ENCODE assay signal across 29 cellular contexts in genomic region chr3:48592519-48593087, GRCh38. TPM values are rescaled to one million over a fixed set of nuclear protein-coding genes. Genes with fewer than 3 reads are reported as not detected.
DNase-seq lines count a peak whose midpoint lies in the region; ATAC-seq and TF ChIP-seq lines count a peak whose summit lies in the region.
"Had no signal": no experiment of that assay in that cellular context is flagged by ENCODE, and none has a peak within 500 bp of the region (broad histone marks: within the 10 kb centered on the region; RNA-seq: fewer than 3 reads in every experiment).

No MANE protein-coding gene starts in this region.

- H3K4me3 ChIP-seq in GM23248 (no peak overlapping the region), aorta (ENCODE audit: low read length in 2 of 2) (no peak overlapping the region)
- H3K4me3 ChIP-seq: ascending aorta, BLaER1, gastroesophageal sphincter, thoracic aorta, vagina had no signal

- H3K36me3 ChIP-seq in GM23248 (ENCODE audit: low read depth) (peaks cover 2% of the 10 kb centered on the region; the same call in 1 of the 2 replicates), aorta (ENCODE audit: control insufficient read depth in 1 of 2, insufficient read depth in 2 of 2, low read length in 1 of 2) (no peaks in the 10 kb centered on the region)
- H3K36me3 ChIP-seq: thoracic aorta had no signal

- ATAC-seq in aorta (ENCODE audit: low FRiP score) (no peak), GM18520 (IDR thresholded peaks at IDR 0.05; ENCODE audit: unreplicated experiment) (no peak)
- ATAC-seq in activated CD4-positive, CD25-positive, alpha-beta regulatory T cell treated with anti-CD3 and anti-CD28 coated beads, Interleukin-2, amount 50 U/mL, for 24 hours: no peak
- ATAC-seq: activated CD8-positive, alpha-beta T cell treated with anti-CD3 and anti-CD28 coated beads for 36 hours; gastroesophageal sphincter; natural killer cell had no signal

- CTCF ChIA-PET in RWPE1 (lab: Yijun Ruan, JAX): no interaction called here

- H4K20me1 ChIP-seq in GM23248 (ENCODE audit: insufficient read depth): no peaks in the 10 kb centered on the region

- peak; percentile 35 for DNase-seq in A172 (ENCODE audit: low spot score)
- DNase-seq in GM23248: peak; percentile 40
- no peak for DNase-seq in RWPE1 (ENCODE audit: low spot score)
- peak; percentile 15 for DNase-seq in iris pigment epithelial cell (ENCODE audit: low read depth)
- DNase-seq in GM13976 (ENCODE audit: low spot score): no peak
- no peak for DNase-seq in aorta
- DNase-seq: activated CD8-positive, alpha-beta T cell treated with anti-CD3 and anti-CD28 coated beads for 36 hours; activated naive CD8-positive, alpha-beta T cell treated with anti-CD3 and anti-CD28 coated beads for 36 hours; central memory CD4-positive, alpha-beta T cell; H9; hippocampal formation; natural killer cell; NCI-H1436; NCI-H2107; SIG-M5; T-helper 1 cell had no signal

- H3K27ac ChIP-seq in GM23248 (no peak overlapping the region), RWPE1 (peak overlapping the region; percentile 100), aorta (ENCODE audit: low read depth in 1 of 2, low read length in 2 of 2) (no peak overlapping the region)
- H3K27ac ChIP-seq: ascending aorta, BLaER1, gastroesophageal sphincter, KMS-11, thoracic aorta, vagina had no signal

- H3K9me2 ChIP-seq in GM23248 (ENCODE audit: insufficient read depth): no peaks in the 10 kb centered on the region

- TF ChIP-seq CTCF in RWPE1 (conservative IDR thresholded peaks at IDR 0.05; ENCODE audit: low read depth): no peak
- TF ChIP-seq CTCF in GM13976 (IDR thresholded peaks at IDR 0.05; ENCODE audit: borderline replicate concordance, control extremely low read depth, extremely low read depth, insufficient read depth, missing control alignments): no peak

- H3K79me2 ChIP-seq in GM23248 (ENCODE audit: insufficient read depth): peaks cover 7% of the 10 kb centered on the region; the same call in 1 of the 2 replicates

- WGBS in GM23248 (ENCODE audit: low coverage in 1 of 2, low lambda C conversion rate in 2 of 2, missing lambda C conversion rate in 2 of 2), 2 experiments: 93 to 94% methylated on average over 17 to 19 of the region's 21 CpGs
- WGBS in aorta, 2 donors: 93 to 96% methylated on average over 21 of the region's 21 CpGs

- H3K27me3 ChIP-seq in GM23248 (replicated peaks; ENCODE audit: insufficient read depth) (no peaks in the 10 kb centered on the region), aorta (ENCODE audit: control insufficient read depth in 1 of 2, insufficient read depth in 2 of 2, low read length in 1 of 2) (no peaks in the 10 kb centered on the region)
- H3K27me3 ChIP-seq: ascending aorta, vagina had no signal

- intact Hi-C loops in aorta (cut with DNase I): no loop called here

- H3K9me3 ChIP-seq in GM23248 (ENCODE audit: low read depth) (no peaks in the 10 kb centered on the region), aorta (ENCODE audit: control insufficient read depth, low read length) (no peaks in the 10 kb centered on the region)
- H3K9me3 ChIP-seq: ascending aorta, BLaER1, gastroesophageal sphincter, thoracic aorta, vagina had no signal

- no peak overlapping the region for H2AFZ ChIP-seq in GM23248

- H3K4me1 ChIP-seq in GM23248 (ENCODE audit: insufficient read depth) (peaks cover 29% of the 10 kb centered on the region), aorta (ENCODE audit: control insufficient read depth in 1 of 2, insufficient read depth in 2 of 2, low read length in 2 of 2) (no peaks in the 10 kb centered on the region)

- no peak overlapping the region for H3K4me2 ChIP-seq in GM23248 (ENCODE audit: unreplicated experiment)
- H3K4me2 ChIP-seq: BLaER1, KMS-11 had no signal

- no peak overlapping the region for H3K9ac ChIP-seq in GM23248
- H3K9ac ChIP-seq: BLaER1, KMS-11 had no signal

- POLR2A ChIA-PET in RWPE1 (lab: Yijun Ruan, JAX; ENCODE audit: low non-redundant PET): no interaction called here

- peaks cover 7% of the 10 kb centered on the region for H3F3A ChIP-seq in GM23248 (ENCODE audit: insufficient read depth)

- in situ Hi-C loops in GM23248 (cut with MboI): no loop called here
- in situ Hi-C loops in GM13976 (cut with MboI; ENCODE audit: low sequenced_read_pairs, unreplicated experiment): no loop called here

RNA-seq across cellular contexts. Expression of gene COL7A1, which starts 2.5 kb away (rescaled TPM):
- total RNA-seq in A172 (2014; rRNA removed; shearing (Covaris generic)): 105 and 128 TPM in 2 replicates
- 27.9 and 33.6 TPM in 2 replicates for total RNA-seq in GM23248 (2014; rRNA removed; shearing (Covaris generic))
- polyA plus RNA-seq in GM23248 (2016; fragmentation: Nextera tagmentation; extraction: Ambion mirVana) (11.2 and 11.9 TPM in 2 replicates), aorta (100 to 1,000 TPM in 1 of 2 donors, 1 to 10 TPM in 1; 3.9 to 217 TPM)
- 1 to 10 TPM; 5.4 to 6.7 TPM for total RNA-seq in aorta

RNA-seq across cellular contexts. Expression of gene UQCRC1, which starts 16.8 kb away (rescaled TPM):
- 485 and 565 TPM in 2 replicates for total RNA-seq in A172 (2014; rRNA removed; shearing (Covaris generic))
- 285 and 490 TPM in 2 replicates for total RNA-seq in GM23248 (2014; rRNA removed; shearing (Covaris generic))
- polyA plus RNA-seq in GM23248 (2016; fragmentation: Nextera tagmentation; extraction: Ambion mirVana): 252 and 279 TPM in 2 replicates
- total RNA-seq in aorta: 100 to 1,000 TPM in 1 of 2 donors, 10 to 100 TPM in 1; 95.6 to 143 TPM
- polyA plus RNA-seq in aorta: 100 to 1,000 TPM; 149 to 203 TPM

RNA-seq across cellular contexts. Expression of gene TMEM89, which starts 29.0 kb away (rescaled TPM):
- not detected in 2 replicates for total RNA-seq in A172 (2014; rRNA removed; shearing (Covaris generic))
- not detected in 2 replicates for total RNA-seq in GM23248 (2014; rRNA removed; shearing (Covaris generic))
- not detected in 2 replicates for polyA plus RNA-seq in GM23248 (2016; fragmentation: Nextera tagmentation; extraction: Ambion mirVana)
- total RNA-seq in aorta: not detected
- polyA plus RNA-seq in aorta: 1 to 10 TPM in 1 of 2 donors, not detected in 1; 5.7 TPM
- total RNA-seq: activated naive CD8-positive, alpha-beta T cell treated with anti-CD3 and anti-CD28 coated beads for 36 hours; ascending aorta; gastroesophageal sphincter; HT1080; liver; natural killer cell; NCI-H460; omental fat pad; skeletal muscle tissue; vagina had no signal
- polyA plus RNA-seq: liver had no signal

RNA-seq across cellular contexts. Expression of gene UCN2, which starts 29.0 kb away (rescaled TPM):
- 1.3 and 5.0 TPM in 2 replicates for total RNA-seq in A172 (2014; rRNA removed; shearing (Covaris generic))
- 0.25 and 0.86 TPM in 2 replicates for total RNA-seq in GM23248 (2014; rRNA removed; shearing (Covaris generic))
- polyA plus RNA-seq in GM23248 (2016; fragmentation: Nextera tagmentation; extraction: Ambion mirVana) (0.25 and 0.45 TPM in 2 replicates), aorta (1 to 10 TPM in 1 of 2 donors, not detected in 1; 6.8 TPM)
- total RNA-seq in aorta: under 1 TPM in 1 of 2 donors, not detected in 1; 0.24 TPM
- total RNA-seq: activated CD8-positive, alpha-beta T cell treated with anti-CD3 and anti-CD28 coated beads for 36 hours; activated naive CD8-positive, alpha-beta T cell treated with anti-CD3 and anti-CD28 coated beads for 36 hours; ascending aorta; natural killer cell; NCI-H460; skeletal muscle tissue had no signal
- polyA plus RNA-seq: liver had no signal

RNA-seq across cellular contexts. Expression of gene PFKFB4, which starts 36.0 kb away (rescaled TPM):
- total RNA-seq in A172 (2014; rRNA removed; shearing (Covaris generic)): 7.6 and 8.4 TPM in 2 replicates
- total RNA-seq in GM23248 (2014; rRNA removed; shearing (Covaris generic)): 12.6 and 15.3 TPM in 2 replicates
- polyA plus RNA-seq in GM23248 (2016; fragmentation: Nextera tagmentation; extraction: Ambion mirVana) (10.1 and 12.1 TPM in 2 replicates), aorta (1 to 10 TPM; 2.8 to 5.6 TPM)
- 10 to 100 TPM in 1 of 2 donors, 1 to 10 TPM in 1; 7.2 to 14.6 TPM for total RNA-seq in aorta

Comparison
In these comparisons a context has a peak if more than half of its experiments do, and no peak if none do; other contexts are left out.
1. DNase-seq: peak in A172 (single experiment), GM23248 (single experiment) and iris pigment epithelial cell (single experiment); none in RWPE1 (single experiment), GM13976 (single experiment) and aorta (0 of 2).